ENCODE assay signal across 8 cellular contexts in the genomic region with DNA sequence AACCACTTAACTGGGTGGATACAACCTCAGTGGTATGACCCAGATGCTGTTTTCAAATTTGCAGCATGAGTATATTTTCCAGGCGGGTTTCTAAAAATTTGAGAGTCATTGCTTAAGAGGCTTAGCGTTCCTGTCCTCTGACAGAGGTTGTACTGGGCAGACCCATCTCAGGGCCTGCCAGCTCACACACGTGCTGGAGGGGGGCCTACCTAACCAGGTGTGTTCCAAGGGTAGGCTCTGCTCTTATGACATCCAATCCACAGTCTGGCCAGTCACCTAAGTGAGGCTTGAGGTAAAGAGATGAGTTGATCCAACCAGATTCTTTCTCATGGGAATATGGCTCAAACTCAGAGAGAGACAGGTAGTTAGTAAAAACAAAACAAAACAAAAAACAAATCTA. TPM values are rescaled to one million over a fixed set of nuclear protein-coding genes. Genes with fewer than 3 reads are reported as not detected.
DNase-seq lines count a peak whose midpoint lies in the region; ATAC-seq lines count a peak whose summit lies in the region.

No MANE protein-coding gene starts in this region.

- H4K8ac ChIP-seq in mesenchymal stem cell (ENCODE audit: low read length): peak overlapping the region; percentile 35

- H3K27me3 ChIP-seq in mesenchymal stem cell (ENCODE audit: control insufficient read depth in 1 of 2, insufficient read depth in 1 of 2, low read length in 2 of 2): no peaks in the 10 kb centered on the region

- no peak overlapping the region for H3K4ac ChIP-seq in mesenchymal stem cell (ENCODE audit: low read depth in 1 of 2, low read length in 2 of 2)

- peak overlapping the region; percentile 99 for H3K4me3 Mint-ChIP-seq in stimulated activated naive CD8-positive, alpha-beta T cell treated with anti-CD3 and anti-CD28 coated beads, Interleukin-15, Interleukin-2, amounts not matched to agents 100 ng/mL and 50 ng/mL, for 24 hours
- peak overlapping the region; percentile 94 for H3K4me3 Mint-ChIP-seq in activated naive CD8-positive, alpha-beta T cell treated with anti-CD3 and anti-CD28 coated beads for 36 hours

- peaks cover 27% of the 10 kb centered on the region for H3K36me3 Mint-ChIP-seq in stimulated activated naive CD8-positive, alpha-beta T cell treated with anti-CD3 and anti-CD28 coated beads, Interleukin-15, Interleukin-2, amounts not matched to agents 100 ng/mL and 50 ng/mL, for 24 hours (ENCODE audit: low read depth)
- H3K36me3 Mint-ChIP-seq in activated naive CD8-positive, alpha-beta T cell treated with anti-CD3 and anti-CD28 coated beads for 36 hours: peaks cover 30% of the 10 kb centered on the region

- peaks cover 7% of the 10 kb centered on the region for H3K4me1 ChIP-seq in mesenchymal stem cell (ENCODE audit: control insufficient read depth, insufficient read depth, low read depth, low read length)

- no peak overlapping the region for H4K91ac ChIP-seq in mesenchymal stem cell (ENCODE audit: low read length)

- H3K4me1 Mint-ChIP-seq in stimulated activated naive CD8-positive, alpha-beta T cell treated with anti-CD3 and anti-CD28 coated beads, Interleukin-15, Interleukin-2, amounts not matched to agents 100 ng/mL and 50 ng/mL, for 24 hours (ENCODE audit: low read depth): peaks cover 35% of the 10 kb centered on the region
- H3K4me1 Mint-ChIP-seq in activated naive CD8-positive, alpha-beta T cell treated with anti-CD3 and anti-CD28 coated beads for 36 hours: peaks cover 26% of the 10 kb centered on the region

- H3K36me3 ChIP-seq in mesenchymal stem cell (ENCODE audit: control insufficient read depth in 1 of 2, insufficient read depth in 2 of 2, low read depth in 1 of 2, low read length in 2 of 2): peaks cover 9 to 10% of the 10 kb centered on the region in 2 experiments

- H3K9ac ChIP-seq in mesenchymal stem cell (ENCODE audit: low read length): peak overlapping the region; percentile 88

- WGBS in mesenchymal stem cell: 89% methylated on average over 3 of the region's 3 CpGs

- no peak overlapping the region for H2BK120ac ChIP-seq in mesenchymal stem cell (ENCODE audit: low read depth, low read length)

- no peaks in the 10 kb centered on the region for H3K27me3 Mint-ChIP-seq in stimulated activated naive CD8-positive, alpha-beta T cell treated with anti-CD3 and anti-CD28 coated beads, Interleukin-15, Interleukin-2, amounts not matched to agents 100 ng/mL and 50 ng/mL, for 24 hours
- H3K27me3 Mint-ChIP-seq in activated naive CD8-positive, alpha-beta T cell treated with anti-CD3 and anti-CD28 coated beads for 36 hours: no peaks in the 10 kb centered on the region

- H3K23ac ChIP-seq in mesenchymal stem cell (ENCODE audit: low read length in 2 of 2): no peak overlapping the region

- H3K4me3 ChIP-seq in mesenchymal stem cell (ENCODE audit: insufficient read depth in 1 of 2, low read depth in 1 of 2, low read length in 2 of 2): peak overlapping the region in 1 of 2 experiments; percentile 91

- no peak overlapping the region for H2BK12ac ChIP-seq in mesenchymal stem cell (ENCODE audit: low read length in 2 of 2)

- no peak overlapping the region for H3K27ac ChIP-seq in mesenchymal stem cell (ENCODE audit: low read length, poor library complexity, severe bottlenecking)

- H2BK15ac ChIP-seq in mesenchymal stem cell (ENCODE audit: low read depth, poor library complexity, severe bottlenecking): no peak overlapping the region

- no peak overlapping the region for H2AK5ac ChIP-seq in mesenchymal stem cell (ENCODE audit: low read length, severe bottlenecking)

- peak overlapping the region; percentile 97 for H3K27ac Mint-ChIP-seq in stimulated activated naive CD8-positive, alpha-beta T cell treated with anti-CD3 and anti-CD28 coated beads, Interleukin-15, Interleukin-2, amounts not matched to agents 100 ng/mL and 50 ng/mL, for 24 hours
- peak overlapping the region; percentile 93 for H3K27ac Mint-ChIP-seq in activated naive CD8-positive, alpha-beta T cell treated with anti-CD3 and anti-CD28 coated beads for 36 hours

- H3K9me3 ChIP-seq in mesenchymal stem cell (ENCODE audit: control insufficient read depth, low read length): no peaks in the 10 kb centered on the region

- H3K4me2 ChIP-seq in mesenchymal stem cell (ENCODE audit: low read length, poor library complexity, severe bottlenecking): peak overlapping the region; percentile 95

- H3K18ac ChIP-seq in mesenchymal stem cell (ENCODE audit: low read depth in 1 of 2, low read length in 2 of 2): no peak overlapping the region

- no peaks in the 10 kb centered on the region for H3K9me3 Mint-ChIP-seq in stimulated activated naive CD8-positive, alpha-beta T cell treated with anti-CD3 and anti-CD28 coated beads, Interleukin-15, Interleukin-2, amounts not matched to agents 100 ng/mL and 50 ng/mL, for 24 hours
- no peaks in the 10 kb centered on the region for H3K9me3 Mint-ChIP-seq in activated naive CD8-positive, alpha-beta T cell treated with anti-CD3 and anti-CD28 coated beads for 36 hours

- no peak for DNase-seq in stimulated activated naive CD8-positive, alpha-beta T cell treated with anti-CD3 and anti-CD28 coated beads, Interleukin-15, Interleukin-2, amounts not matched to agents 100 U/mL and 50 U/mL, for 24 hours
- DNase-seq in activated naive CD8-positive, alpha-beta T cell treated with anti-CD3 and anti-CD28 coated beads for 36 hours: no peak
- no peak for DNase-seq in mesenchymal stem cell
- DNase-seq in stimulated activated CD4-positive, alpha-beta T cell treated with anti-CD3 and anti-CD28 coated beads, Interleukin-2, amount 100 ng/mL, for 48 hours: no peak
- no peak for DNase-seq in RKO (ENCODE audit: low spot score)

- H2AFZ ChIP-seq in mesenchymal stem cell (ENCODE audit: low read depth, low read length): no peak overlapping the region

- H2BK5ac ChIP-seq in mesenchymal stem cell (ENCODE audit: low read depth, low read length, poor library complexity, severe bottlenecking): no peak overlapping the region

- peaks cover 36% of the 10 kb centered on the region for H3K79me1 ChIP-seq in mesenchymal stem cell (replicated peaks; ENCODE audit: low read length, poor library complexity, severe bottlenecking)

- H3K14ac ChIP-seq in mesenchymal stem cell (ENCODE audit: low read length in 2 of 2): no peak overlapping the region

- no peak for ATAC-seq in stimulated activated naive CD8-positive, alpha-beta T cell treated with anti-CD3 and anti-CD28 coated beads, Interleukin-15, Interleukin-2, amounts not matched to agents 100 U/mL and 50 U/mL, for 24 hours
- ATAC-seq in esophagus mucosa: no peak
- ATAC-seq in HG02610 (IDR thresholded peaks at IDR 0.05; ENCODE audit: unreplicated experiment): no peak

RNA-seq across cellular contexts. Expression of a gene that starts 1.3 kb away (rescaled TPM):
- total RNA-seq in activated naive CD8-positive, alpha-beta T cell treated with anti-CD3 and anti-CD28 coated beads for 36 hours: 10 to 100 TPM; 44.3 to 45.7 TPM
- polyA plus RNA-seq in mesenchymal stem cell (2013, experiment 1 of 2): 27.9 TPM
- 29.6 TPM for polyA plus RNA-seq in mesenchymal stem cell (2013, experiment 2 of 2)
- 20.3 TPM for total RNA-seq in esophagus mucosa

RNA-seq across cellular contexts. Expression of a gene that starts 1.9 kb away (rescaled TPM):
- total RNA-seq in activated naive CD8-positive, alpha-beta T cell treated with anti-CD3 and anti-CD28 coated beads for 36 hours: 10 to 100 TPM; 18.4 to 20.0 TPM
- 10.5 TPM for polyA plus RNA-seq in mesenchymal stem cell (2013, experiment 1 of 2)
- polyA plus RNA-seq in mesenchymal stem cell (2013, experiment 2 of 2): 10.5 TPM
- 15.4 TPM for total RNA-seq in esophagus mucosa
